Comparison of ENCODE assay signal across 24 cellular contexts in the genomic region with DNA sequence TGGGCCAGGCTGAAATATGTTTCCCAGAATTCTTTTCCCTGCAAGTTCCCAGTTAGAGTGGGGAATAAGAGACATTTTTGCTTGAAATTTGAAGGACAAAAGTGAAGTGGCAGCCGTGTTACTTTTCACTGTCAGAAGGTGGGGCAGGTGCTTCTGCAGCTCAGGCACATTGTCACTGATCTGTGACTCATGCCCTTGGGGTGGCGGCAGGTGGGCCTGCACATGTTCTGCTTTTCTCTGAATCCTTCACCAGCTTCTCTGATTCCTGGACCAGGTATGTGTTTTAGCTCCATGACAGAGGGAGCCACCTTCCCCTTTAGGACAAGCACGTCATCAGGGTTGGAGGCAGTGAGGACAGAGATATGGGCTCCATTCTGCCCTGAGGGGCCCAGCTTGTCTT.
"Had no signal": no experiment of that assay in that cellular context is flagged by ENCODE, and none has a peak within 500 bp of the region (broad histone marks: within the 10 kb centered on the region; RNA-seq: fewer than 3 reads in every experiment).

No MANE protein-coding gene starts in this region.

- H3K36me3 ChIP-seq: brain microvascular endothelial cell, heart left ventricle, WERI-Rb-1 had no signal

- H3K27me3 ChIP-seq: brain microvascular endothelial cell, dorsolateral prefrontal cortex, heart left ventricle had no signal

- DNase-seq: activated B cell treated with CpG ODN at 0.5 μM for 24 hours; activated CD4-positive, alpha-beta T cell treated with anti-CD3 and anti-CD28 coated beads for 48 hours; activated CD4-positive, alpha-beta T cell treated with anti-CD3 and anti-CD28 coated beads, Interleukin-2, amount 50 U/mL, for 1 hour; activated CD4-positive, alpha-beta T cell treated with anti-CD3 and anti-CD28 coated beads, Interleukin-2, amount 50 U/mL, for 48 hours; activated CD8-positive, alpha-beta memory T cell treated with anti-CD3 and anti-CD28 coated beads for 24 hours; activated CD8-positive, alpha-beta T cell treated with anti-CD3 and anti-CD28 coated beads for 36 hours; activated effector memory CD4-positive, alpha-beta T cell treated with Interleukin-2 at 50 U/mL for 16 hours; activated gamma-delta T cell treated with Interleukin-2 at 50 U/mL for 16 hours; activated naive CD4-positive, alpha-beta T cell treated with anti-CD3 and anti-CD28 coated beads, Interleukin-2, amount 50 U/mL, for 16 hours; activated naive CD4-positive, alpha-beta T cell treated with Interleukin-2 at 50 U/mL for 16 hours; activated T-cell treated with anti-CD3 and anti-CD28 coated beads, Interleukin-2, amount 50 U/mL, for 4 hours; amniotic stem cell; brain microvascular endothelial cell; dorsolateral prefrontal cortex; effector memory CD4-positive, alpha-beta T cell; endodermal cell; foreskin fibroblast; heart left ventricle; T1000; WERI-Rb-1 had no signal

- H3K27ac ChIP-seq: brain microvascular endothelial cell, coronary artery, dorsolateral prefrontal cortex, heart left ventricle, WERI-Rb-1 had no signal

- ATAC-seq: activated CD4-positive, CD25-positive, alpha-beta regulatory T cell treated with anti-CD3 and anti-CD28 coated beads, Interleukin-2, amount 50 U/mL, for 24 hours; activated CD8-positive, alpha-beta T cell treated with anti-CD3 and anti-CD28 coated beads for 36 hours; activated T-cell treated with anti-CD3 and anti-CD28 coated beads, Interleukin-2, amount 50 U/mL, for 4 hours; activated T-helper 17 cell treated with anti-CD3 and anti-CD28 coated beads, Interleukin-2, amount 50 U/mL, for 72 hours; esophagus mucosa had no signal

- H3K4me3 ChIP-seq: coronary artery, dorsolateral prefrontal cortex, heart left ventricle had no signal
